1 cellular context compared by ENCODE assay signal in genomic region chrX:114599305-114599704, GRCh38.
TF ChIP-seq lines count a peak whose summit lies in the region.

No MANE protein-coding gene starts in this region.

TF ChIP-seq in SK-N-SH, 30 proteins besides CTCF, POLR2A, EP300 and RAD21 (continued from another document):
- no peak for TF ChIP-seq USF2 (IDR thresholded peaks at IDR 0.05; ENCODE audit: borderline replicate concordance, low read depth, low read length)
- 0 out of 2 replicates have a peak, but pooled peaks have one; percentile 13 for TF ChIP-seq FOSL2 (IDR thresholded peaks at IDR 0.05; ENCODE audit: borderline replicate concordance, low read depth)
- no peak for TF ChIP-seq FOXM1 (IDR thresholded peaks at IDR 0.05; ENCODE audit: low read depth)
- no peak for TF ChIP-seq YY1 (IDR thresholded peaks at IDR 0.05; ENCODE audit: low read depth)
- TF ChIP-seq MXI1 (IDR thresholded peaks at IDR 0.05; ENCODE audit: low read depth, low read length), result no peak
- no peak for TF ChIP-seq TAF1 (IDR thresholded peaks at IDR 0.05; ENCODE audit: borderline replicate concordance, low read depth, low read length)
- no peak for TF ChIP-seq GABPA (IDR thresholded peaks at IDR 0.05; ENCODE audit: low read depth)
- TF ChIP-seq MAX (IDR thresholded peaks at IDR 0.05; ENCODE audit: low read depth), result no peak
- TF ChIP-seq JUND (IDR thresholded peaks at IDR 0.05), result peak; percentile 38; the same call in 1 of the 2 replicates
- TF ChIP-seq NRF1 (IDR thresholded peaks at IDR 0.05; ENCODE audit: low read depth, low read length), result no peak
- TF ChIP-seq ELF1 (IDR thresholded peaks at IDR 0.05), result no peak
- no peak for TF ChIP-seq USF1 (IDR thresholded peaks at IDR 0.05; ENCODE audit: borderline replicate concordance, low read depth)
- TF ChIP-seq FOXJ3 (CRISPR knock-in tag; IDR thresholded peaks at IDR 0.05), result no peak
- TF ChIP-seq GATA2 (CRISPR knock-in tag; IDR thresholded peaks at IDR 0.05), result no peak
- TF ChIP-seq SIN3A (IDR thresholded peaks at IDR 0.05; ENCODE audit: borderline replicate concordance, low read depth, low read length), result no peak
- TF ChIP-seq TCF12 (IDR thresholded peaks at IDR 0.05), result peak; percentile 57; the same call in 1 of the 2 replicates
- no peak for TF ChIP-seq SMC3 (IDR thresholded peaks at IDR 0.05; ENCODE audit: low read depth, low read length)
- no peak for TF ChIP-seq NFIC (IDR thresholded peaks at IDR 0.05; ENCODE audit: borderline replicate concordance)
- no peak for TF ChIP-seq EZH2phosphoT487 (IDR thresholded peaks at IDR 0.05; ENCODE audit: borderline replicate concordance, low read depth)
- TF ChIP-seq POLR2AphosphoS5 (IDR thresholded peaks at IDR 0.05; ENCODE audit: low read depth, low read length), result no peak
